8 cellular contexts compared by ENCODE assay signal in genomic region chr19:12841094-12841493, GRCh38. TPM values are rescaled to one million over a fixed set of nuclear protein-coding genes. Genes with fewer than 3 reads are reported as not detected.
DNase-seq lines count a peak whose midpoint lies in the region; ATAC-seq, FAIRE-seq and TF ChIP-seq lines count a peak whose summit lies in the region.

No MANE protein-coding gene starts in this region.

- no peak for ATAC-seq in HG02973 (IDR thresholded peaks at IDR 0.05; ENCODE audit: unreplicated experiment)

- H3K36me3 Mint-ChIP-seq in activated CD4-positive, alpha-beta T cell treated with anti-CD3 and anti-CD28 coated beads, Interleukin-2, amount 10 ng/mL, durations not matched to agents 7 days and 5 days (ENCODE audit: low read depth), result no peaks in the 10 kb centered on the region
- no peaks in the 10 kb centered on the region for H3K36me3 Mint-ChIP-seq in T-helper 2 cell treated with Interferon-gamma antibody and Interleukin-4, amounts not matched to agents 5 μg/mL and 100 μg/mL, for 36 hours (ENCODE audit: low read depth)

- TF ChIP-seq CTCF in fibroblast of the aortic adventitia (IDR thresholded peaks at IDR 0.05; ENCODE audit: insufficient read depth, low read length), result no peak

- FAIRE-seq in HTR-8/SVneo (lab: Jason Lieb, UNC), result no peak

- peaks cover 28% of the 10 kb centered on the region for H3K4me1 Mint-ChIP-seq in activated CD4-positive, alpha-beta T cell treated with anti-CD3 and anti-CD28 coated beads, Interleukin-2, amount 10 ng/mL, durations not matched to agents 7 days and 5 days
- H3K4me1 Mint-ChIP-seq in T-helper 2 cell treated with Interferon-gamma antibody and Interleukin-4, amounts not matched to agents 5 μg/mL and 100 μg/mL, for 36 hours (ENCODE audit: low read depth), result peaks cover 24% of the 10 kb centered on the region

- peak overlapping the region; percentile 38 for H3K4me3 Mint-ChIP-seq in activated CD4-positive, alpha-beta T cell treated with anti-CD3 and anti-CD28 coated beads, Interleukin-2, amount 10 ng/mL, durations not matched to agents 7 days and 5 days
- peak overlapping the region; percentile 58 for H3K4me3 Mint-ChIP-seq in T-helper 2 cell treated with Interferon-gamma antibody and Interleukin-4, amounts not matched to agents 5 μg/mL and 100 μg/mL, for 36 hours

- peak overlapping the region; percentile 45 for H3K4me3 ChIP-seq in fibroblast of the aortic adventitia (ENCODE audit: low read depth, low read length)
- H3K4me3 ChIP-seq in skeletal muscle cell (ENCODE audit: low read depth, low read length), result peak overlapping the region; percentile 41

- POLR2A ChIA-PET in activated CD4-positive, alpha-beta T cell treated with anti-CD3 and anti-CD28 coated beads, Interleukin-2, amount 10 ng/mL, durations not matched to agents 7 days and 5 days (lab: Charles Lee), result no interaction called here

- H3K9me3 Mint-ChIP-seq in activated CD4-positive, alpha-beta T cell treated with anti-CD3 and anti-CD28 coated beads, Interleukin-2, amount 10 ng/mL, durations not matched to agents 7 days and 5 days, result no peaks in the 10 kb centered on the region
- no peaks in the 10 kb centered on the region for H3K9me3 Mint-ChIP-seq in T-helper 2 cell treated with Interferon-gamma antibody and Interleukin-4, amounts not matched to agents 5 μg/mL and 100 μg/mL, for 36 hours

- CTCF ChIA-PET in activated CD4-positive, alpha-beta T cell treated with anti-CD3 and anti-CD28 coated beads, Interleukin-2, amount 10 ng/mL, durations not matched to agents 7 days and 5 days (lab: Charles Lee), result interaction anchor here (1.0 kb wide), 1 partner anchor 75 kb away, joined by 3 read pairs; no protein-coding TSS in a partner anchor

- H3K27me3 Mint-ChIP-seq in activated CD4-positive, alpha-beta T cell treated with anti-CD3 and anti-CD28 coated beads, Interleukin-2, amount 10 ng/mL, durations not matched to agents 7 days and 5 days, result peaks cover 60% of the 10 kb centered on the region
- H3K27me3 Mint-ChIP-seq in T-helper 2 cell treated with Interferon-gamma antibody and Interleukin-4, amounts not matched to agents 5 μg/mL and 100 μg/mL, for 36 hours (ENCODE audit: low read depth), result peaks cover 57% of the 10 kb centered on the region

- DNase-seq in activated CD4-positive, alpha-beta T cell treated with anti-CD3 and anti-CD28 coated beads, Interleukin-2, amount 10 ng/mL, durations not matched to agents 7 days and 5 days, result peak; percentile 29
- no peak for DNase-seq in activated CD4-positive, alpha-beta T cell treated with anti-CD3 and anti-CD28 coated beads for 1 hour
- peak; percentile 26 for DNase-seq in T-helper 2 cell treated with Interferon-gamma antibody and Interleukin-4, amounts not matched to agents 5 μg/mL and 100 μg/mL, for 36 hours (ENCODE audit: low spot score)
- peak; percentile 22 for DNase-seq in fibroblast of the aortic adventitia (ENCODE audit: low read depth)
- DNase-seq in skeletal muscle cell (ENCODE audit: low read depth), result no peak
- no peak for DNase-seq in RKO (ENCODE audit: low spot score)
- no peak for DNase-seq in HTR-8/SVneo (ENCODE audit: insufficient read length, low spot score)

- H3K27ac Mint-ChIP-seq in activated CD4-positive, alpha-beta T cell treated with anti-CD3 and anti-CD28 coated beads, Interleukin-2, amount 10 ng/mL, durations not matched to agents 7 days and 5 days, result no peak overlapping the region
- no peak overlapping the region for H3K27ac Mint-ChIP-seq in T-helper 2 cell treated with Interferon-gamma antibody and Interleukin-4, amounts not matched to agents 5 μg/mL and 100 μg/mL, for 36 hours

RNA-seq across cellular contexts. Expression of gene MAST1, which starts 2.8 kb away (rescaled TPM):
- total RNA-seq in activated CD4-positive, alpha-beta T cell treated with anti-CD3 and anti-CD28 coated beads, Interleukin-2, amount 10 ng/mL, durations not matched to agents 7 days and 5 days, result under 1 TPM; 0.35 to 0.67 TPM
- total RNA-seq in fibroblast of the aortic adventitia (ENCODE audit: low replicate concordance), result under 0.01 and 1.1 TPM in 2 replicates

RNA-seq across cellular contexts. Expression of gene RTBDN, which starts 6.7 kb away (rescaled TPM):
- not detected for total RNA-seq in activated CD4-positive, alpha-beta T cell treated with anti-CD3 and anti-CD28 coated beads, Interleukin-2, amount 10 ng/mL, durations not matched to agents 7 days and 5 days
- not detected in 2 replicates for total RNA-seq in fibroblast of the aortic adventitia (ENCODE audit: low replicate concordance)

RNA-seq across cellular contexts. Expression of gene RNASEH2A, which starts 34.7 kb away (rescaled TPM):
- total RNA-seq in activated CD4-positive, alpha-beta T cell treated with anti-CD3 and anti-CD28 coated beads, Interleukin-2, amount 10 ng/mL, durations not matched to agents 7 days and 5 days, result 10 to 100 TPM; 34.9 to 39.3 TPM
- 12.8 and 37.4 TPM in 2 replicates for total RNA-seq in fibroblast of the aortic adventitia (ENCODE audit: low replicate concordance)

RNA-seq across cellular contexts. Expression of gene THSD8, which starts 39.2 kb away (rescaled TPM):
- 10 to 100 TPM; 27.0 to 31.1 TPM for total RNA-seq in activated CD4-positive, alpha-beta T cell treated with anti-CD3 and anti-CD28 coated beads, Interleukin-2, amount 10 ng/mL, durations not matched to agents 7 days and 5 days
- not detected in 2 replicates for total RNA-seq in fibroblast of the aortic adventitia (ENCODE audit: low replicate concordance)

RNA-seq across cellular contexts. Expression of gene PRDX2, which starts 39.5 kb away (rescaled TPM):
- 100 to 1,000 TPM; 274 to 288 TPM for total RNA-seq in activated CD4-positive, alpha-beta T cell treated with anti-CD3 and anti-CD28 coated beads, Interleukin-2, amount 10 ng/mL, durations not matched to agents 7 days and 5 days
- 66.7 and 163 TPM in 2 replicates for total RNA-seq in fibroblast of the aortic adventitia (ENCODE audit: low replicate concordance)

Comparison
In these comparisons a context has a peak if more than half of its experiments do, and no peak if none do; other contexts are left out.
1. DNase-seq: peak in activated CD4-positive, alpha-beta T cell treated with anti-CD3 and anti-CD28 coated beads, Interleukin-2, amount 10 ng/mL, durations not matched to agents 7 days and 5 days (single experiment), T-helper 2 cell treated with Interferon-gamma antibody and Interleukin-4, amounts not matched to agents 5 μg/mL and 100 μg/mL, for 36 hours (single experiment) and fibroblast of the aortic adventitia (single experiment); none in activated CD4-positive, alpha-beta T cell treated with anti-CD3 and anti-CD28 coated beads for 1 hour (single experiment), skeletal muscle cell (single experiment), RKO (single experiment) and HTR-8/SVneo (single experiment).